ENCODE assay signal across 8 cellular contexts in genomic region chr12:12736759-12737676, GRCh38. TPM values are rescaled to one million over a fixed set of nuclear protein-coding genes. Genes with fewer than 3 reads are reported as not detected.
DNase-seq lines count a peak whose midpoint lies in the region; ATAC-seq and TF ChIP-seq lines count a peak whose summit lies in the region.

No MANE protein-coding gene starts in this region.

- peak; percentile 30 to 60 for DNase-seq in central memory CD8-positive, alpha-beta T cell (ENCODE audit: low spot score in 2 of 2)
- DNase-seq in left lung (no peak), superior temporal gyrus (ENCODE audit: extremely low spot score) (peak; percentile 87), HK-2 (ENCODE audit: unreplicated experiment) (no peak)

- H3K4me3 ChIP-seq in DOHH2 (ENCODE audit: low read length) = peak overlapping the region; percentile 34
- H3K4me3 ChIP-seq in left lung = no peak overlapping the region

- H3K9me3 Mint-ChIP-seq in T-helper 1 cell treated with Interleukin-12 subunit alpha and Interleukin-12 subunit beta and Interleukin-4 antibody, amounts not matched to agents 30 μg/mL and 1 μg/mL, for 36 hours = no peaks in the 10 kb centered on the region
- no peaks in the 10 kb centered on the region for H3K9me3 Mint-ChIP-seq in central memory CD8-positive, alpha-beta T cell

- peak; percentile 64 for ATAC-seq in GM19467 (IDR thresholded peaks at IDR 0.05; ENCODE audit: unreplicated experiment)
- ATAC-seq in HG03565 (IDR thresholded peaks at IDR 0.05; ENCODE audit: unreplicated experiment) = peak; percentile 55
- peak; percentile 92 for ATAC-seq in central memory CD8-positive, alpha-beta T cell (replicated peaks; ENCODE audit: extremely low read depth, poor library complexity, severe bottlenecking)
- peak; percentile 87 for ATAC-seq in left lung

- H4K20me1 ChIP-seq in DOHH2 (ENCODE audit: control insufficient read depth, insufficient read depth, low read depth, low read length) = peaks cover 8% of the 10 kb centered on the region; the same call in 1 of the 2 replicates

- peaks cover 23% of the 10 kb centered on the region for H3F3A ChIP-seq in DOHH2 (ENCODE audit: control insufficient read depth, insufficient read depth)

- H3K9me3 ChIP-seq in DOHH2 (ENCODE audit: control insufficient read depth, insufficient read depth, low read length) (no peaks in the 10 kb centered on the region), left lung (no peaks in the 10 kb centered on the region)

- H3K9me2 ChIP-seq in DOHH2 (replicated peaks; ENCODE audit: control insufficient read depth, low read length) = no peaks in the 10 kb centered on the region

- H3K27me3 Mint-ChIP-seq in T-helper 1 cell treated with Interleukin-12 subunit alpha and Interleukin-12 subunit beta and Interleukin-4 antibody, amounts not matched to agents 30 μg/mL and 1 μg/mL, for 36 hours (ENCODE audit: low read depth) = no peaks in the 10 kb centered on the region
- no peaks in the 10 kb centered on the region for H3K27me3 Mint-ChIP-seq in central memory CD8-positive, alpha-beta T cell

- H3K27me3 ChIP-seq in DOHH2 (ENCODE audit: control insufficient read depth, low read length) (no peaks in the 10 kb centered on the region), left lung (no peaks in the 10 kb centered on the region)

- H3K4me1 Mint-ChIP-seq in T-helper 1 cell treated with Interleukin-12 subunit alpha and Interleukin-12 subunit beta and Interleukin-4 antibody, amounts not matched to agents 30 μg/mL and 1 μg/mL, for 36 hours (ENCODE audit: low read depth) = peaks cover 48% of the 10 kb centered on the region
- H3K4me1 Mint-ChIP-seq in central memory CD8-positive, alpha-beta T cell = peaks cover 27% of the 10 kb centered on the region

- peaks cover 68% of the 10 kb centered on the region for H3K79me2 ChIP-seq in DOHH2 (ENCODE audit: control insufficient read depth, low read length)

- intact Hi-C loops in left lung (cut with DNase I) = no loop called here

- H3K36me3 Mint-ChIP-seq in T-helper 1 cell treated with Interleukin-12 subunit alpha and Interleukin-12 subunit beta and Interleukin-4 antibody, amounts not matched to agents 30 μg/mL and 1 μg/mL, for 36 hours (ENCODE audit: low read depth) = peaks cover 19% of the 10 kb centered on the region
- H3K36me3 Mint-ChIP-seq in central memory CD8-positive, alpha-beta T cell (ENCODE audit: insufficient read depth) = no peaks in the 10 kb centered on the region

- H3K4me3 Mint-ChIP-seq in T-helper 1 cell treated with Interleukin-12 subunit alpha and Interleukin-12 subunit beta and Interleukin-4 antibody, amounts not matched to agents 30 μg/mL and 1 μg/mL, for 36 hours = peak overlapping the region; percentile 53
- peak overlapping the region; percentile 63 for H3K4me3 Mint-ChIP-seq in central memory CD8-positive, alpha-beta T cell

- H3K27ac Mint-ChIP-seq in T-helper 1 cell treated with Interleukin-12 subunit alpha and Interleukin-12 subunit beta and Interleukin-4 antibody, amounts not matched to agents 30 μg/mL and 1 μg/mL, for 36 hours = peak overlapping the region; percentile 88
- peak overlapping the region; percentile 87 for H3K27ac Mint-ChIP-seq in central memory CD8-positive, alpha-beta T cell (ENCODE audit: low read depth)

- TF ChIP-seq CTCF in DOHH2 (IDR thresholded peaks at IDR 0.05; ENCODE audit: low read depth, low read length, poor library complexity, severe bottlenecking) (peak; percentile 64), left lung (IDR thresholded peaks at IDR 0.05) (peak; percentile 56 to 73)

- H3K36me3 ChIP-seq in DOHH2 (ENCODE audit: control insufficient read depth, low read length) (peaks cover 27% of the 10 kb centered on the region), left lung (no peaks in the 10 kb centered on the region)

- peak overlapping the region; percentile 50 for H3K4me2 ChIP-seq in DOHH2 (ENCODE audit: low read length)

- H3K27ac ChIP-seq in DOHH2 (ENCODE audit: low read depth, low read length) (peak overlapping the region; percentile 58), left lung (peak overlapping the region in 1 of 2 donors; percentile 71)

- peaks cover 34% of the 10 kb centered on the region for H3K4me1 ChIP-seq in DOHH2 (ENCODE audit: control insufficient read depth, low read length)
- peaks cover 5 to 26% of the 10 kb centered on the region in 2 donors for H3K4me1 ChIP-seq in left lung

RNA-seq across cellular contexts. Expression of gene CDKN1B, which starts 19.9 kb away (rescaled TPM):
- 10 to 100 TPM; 36.8 to 43.1 TPM for total RNA-seq in left lung

RNA-seq across cellular contexts. Expression of gene GPR19, which starts 41.0 kb away (rescaled TPM):
- total RNA-seq in left lung = under 1 TPM; 0.24 to 0.70 TPM

RNA-seq across cellular contexts. Expression of gene APOLD1, which starts 48.4 kb away (rescaled TPM):
- total RNA-seq in left lung = 1 to 10 TPM; 7.3 to 8.9 TPM

Comparison
In these comparisons a context has a peak if more than half of its experiments do, and no peak if none do; other contexts are left out.
1. DNase-seq: peak in central memory CD8-positive, alpha-beta T cell (2 of 2) and superior temporal gyrus (single experiment); none in left lung (0 of 2) and HK-2 (single experiment).
2. Peak in every context shown above with its lines, with median percentiles within 50 percentile points of each other: ATAC-seq.